In genomic region chrX:132615396-132616131, GRCh38 we compare ENCODE assay signal across 1 cellular context.
TF ChIP-seq lines count a peak whose summit lies in the region.

No MANE protein-coding gene starts in this region.

TF ChIP-seq in H1, 55 proteins besides CTCF, POLR2A, EP300 and RAD21 (continued from another document):
- no peak for TF ChIP-seq ATF2 (IDR thresholded peaks at IDR 0.05; ENCODE audit: low read length)
- no peak for TF ChIP-seq RNF2 (IDR thresholded peaks at IDR 0.05; ENCODE audit: borderline replicate concordance, low read depth, low read length, missing control alignments, poor library complexity, severe bottlenecking)
- no peak for TF ChIP-seq SIRT6 (IDR thresholded peaks at IDR 0.05; ENCODE audit: low read length)
- no peak for TF ChIP-seq SIX5 (IDR thresholded peaks at IDR 0.05; ENCODE audit: low read depth, low read length)
- no peak for TF ChIP-seq ATF3 (IDR thresholded peaks at IDR 0.05; ENCODE audit: insufficient read depth, low read depth, low read length)
- no peak for TF ChIP-seq TAF7 (optimal IDR thresholded peaks at IDR 0.05; ENCODE audit: borderline replicate concordance, low read depth, low read length)
- TF ChIP-seq KDM1A (IDR thresholded peaks at IDR 0.05; ENCODE audit: borderline replicate concordance, low read length): no peak
- no peak for TF ChIP-seq TCF12 (IDR thresholded peaks at IDR 0.05; ENCODE audit: low read depth, low read length)
- no peak for TF ChIP-seq CEBPB (IDR thresholded peaks at IDR 0.05; ENCODE audit: low read depth, low read length)
- TF ChIP-seq EGR1 (IDR thresholded peaks at IDR 0.05; ENCODE audit: borderline replicate concordance, low read depth, low read length): no peak
- no peak for TF ChIP-seq ZNF274 (IDR thresholded peaks at IDR 0.05; ENCODE audit: borderline replicate concordance, extremely low read depth, low read length)
